In the genomic region with DNA sequence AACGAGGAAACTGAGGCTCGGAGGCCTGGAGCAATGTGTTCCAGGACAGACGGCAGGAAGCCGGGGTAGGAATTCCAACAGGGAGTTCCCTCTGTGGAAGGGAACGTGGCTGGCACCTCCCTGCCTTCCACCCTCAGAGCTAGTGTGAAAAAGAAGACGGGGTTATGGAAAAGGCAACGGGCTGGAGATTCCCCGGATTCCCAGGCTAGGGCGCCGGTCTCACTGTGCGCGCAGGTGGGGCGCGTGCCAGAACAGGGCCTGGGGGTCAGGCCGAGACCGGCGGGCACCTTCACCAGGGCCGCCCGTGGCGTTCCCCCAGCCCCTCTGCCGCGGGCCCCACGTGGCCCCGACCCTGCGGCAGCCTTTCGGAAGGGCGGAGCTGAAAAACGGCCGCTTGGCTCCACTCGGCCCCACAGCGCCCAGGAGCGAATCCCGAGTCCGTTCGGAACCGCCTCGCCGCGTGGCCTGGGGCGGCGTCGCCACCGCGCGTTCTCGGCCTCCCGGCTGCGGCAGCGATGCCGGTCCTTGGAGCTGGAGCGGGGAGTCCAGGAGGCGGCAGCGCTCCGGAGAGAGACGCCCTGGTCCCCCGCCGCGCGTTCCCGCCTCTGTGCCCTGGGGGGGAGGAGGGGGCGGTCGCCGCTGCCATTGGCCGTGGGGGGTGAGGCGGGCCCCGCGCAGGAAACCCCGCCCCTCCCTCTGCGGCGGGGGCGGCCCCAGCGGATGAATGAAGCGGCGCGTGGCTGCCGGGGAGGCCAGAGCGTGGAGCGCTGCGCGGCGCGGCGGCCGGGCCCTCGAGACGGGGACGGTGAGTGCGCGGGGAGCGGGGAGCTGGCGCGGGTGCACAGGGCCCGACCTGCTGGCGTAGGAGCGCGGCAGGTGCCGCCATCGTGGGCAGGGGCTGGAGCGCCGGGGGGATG, we compare ENCODE assay signal across 1 cellular context.
TF ChIP-seq lines count a peak whose summit lies in the region.

SLCO4A1 (plus strand) TSS at position 755 of the 917 bp plus-strand sequence. CDS start 13,952 bp downstream, outside the sequence.

TF ChIP-seq in HepG2, 621 proteins besides CTCF, POLR2A, EP300 and RAD21 (continued from another document and continues in another):
- TF ChIP-seq HNF1A (IDR thresholded peaks at IDR 0.05; ENCODE audit: low read depth) (no peak), HNF1A (CRISPR knock-in tag; IDR thresholded peaks at IDR 0.05; ENCODE audit: borderline replicate concordance) (peak; percentile 82), ZNF343 (CRISPR knock-in tag; IDR thresholded peaks at IDR 0.05) (peak; percentile 64), FOSL1 (CRISPR knock-in tag; IDR thresholded peaks at IDR 0.05; ENCODE audit: borderline replicate concordance) (no peak), ZBTB21 (CRISPR knock-in tag; IDR thresholded peaks at IDR 0.05) (no peak), ARID2 (CRISPR knock-in tag; IDR thresholded peaks at IDR 0.05; ENCODE audit: borderline replicate concordance) (peak; percentile 23), SOX13 (IDR thresholded peaks at IDR 0.05) (no peak), SOX13 (CRISPR knock-in tag; conservative IDR thresholded peaks at IDR 0.05 in 1 of 2, IDR thresholded peaks at IDR 0.05 in 1 of 2) (no peak; a peak in 2 of 4 replicates), HNRNPL (IDR thresholded peaks at IDR 0.05; ENCODE audit: low read depth, low read length) (no peak), BHLHE40 (IDR thresholded peaks at IDR 0.05; ENCODE audit: low read length) (0 out of 2 replicates have a peak, but pooled peaks have one; percentile 6), ZNF660 (CRISPR knock-in tag; IDR thresholded peaks at IDR 0.05; ENCODE audit: borderline replicate concordance, low read depth) (no peak), ZNF282 (IDR thresholded peaks at IDR 0.05; ENCODE audit: partially characterized antibody) (no peak), SP1 (IDR thresholded peaks at IDR 0.05) (no peak), SP1 (CRISPR knock-in tag; IDR thresholded peaks at IDR 0.05) (peak; percentile 69), TGIF2 (CRISPR knock-in tag; IDR thresholded peaks at IDR 0.05) (no peak), CREBL2 (CRISPR knock-in tag; IDR thresholded peaks at IDR 0.05; ENCODE audit: borderline replicate concordance) (peak; percentile 51), CHD2 (IDR thresholded peaks at IDR 0.05; ENCODE audit: low read depth, low read length) (no peak), MEIS2 (CRISPR knock-in tag; IDR thresholded peaks at IDR 0.05) (peak; percentile 76), CCAR2 (optimal IDR thresholded peaks at IDR 0.05; ENCODE audit: low read depth, low read length) (no peak), FOXA1 (IDR thresholded peaks at IDR 0.05) (no peak), FOXA1 (CRISPR knock-in tag; IDR thresholded peaks at IDR 0.05) (peak; percentile 31; the same call in 1 of the 2 replicates), ZNF333 (CRISPR knock-in tag; IDR thresholded peaks at IDR 0.05; ENCODE audit: borderline replicate concordance) (peak; percentile 92; the same call in 1 of the 2 replicates), MED13 (CRISPR knock-in tag; IDR thresholded peaks at IDR 0.05) (peak; percentile 47), EED (CRISPR knock-in tag; IDR thresholded peaks at IDR 0.05) (peak; percentile 89), ZNF580 (CRISPR knock-in tag; IDR thresholded peaks at IDR 0.05; ENCODE audit: borderline replicate concordance, low read depth) (peak; percentile 35; the same call in 1 of the 2 replicates), SIN3A (IDR thresholded peaks at IDR 0.05; ENCODE audit: borderline replicate concordance, low read depth, low read length) (peak; percentile 80; the same call in 1 of the 2 replicates), ZNF362 (CRISPR knock-in tag; IDR thresholded peaks at IDR 0.05; ENCODE audit: borderline replicate concordance) (no peak), FOSL2 (CRISPR knock-in tag; IDR thresholded peaks at IDR 0.05) (no peak; the same call in 1 of the 2 replicates), ZNF775 (CRISPR knock-in tag; IDR thresholded peaks at IDR 0.05; ENCODE audit: borderline replicate concordance) (peak; percentile 86), ZNF747 (CRISPR knock-in tag; IDR thresholded peaks at IDR 0.05; ENCODE audit: borderline replicate concordance) (peak; percentile 87), SIX4 (CRISPR knock-in tag; IDR thresholded peaks at IDR 0.05) (0 out of 2 replicates have a peak, but pooled peaks have one; percentile 10), HES4 (CRISPR knock-in tag; IDR thresholded peaks at IDR 0.05; ENCODE audit: borderline replicate concordance) (peak; percentile 75; the same call in 1 of the 2 replicates), DBP (CRISPR knock-in tag; IDR thresholded peaks at IDR 0.05; ENCODE audit: not compliant biosample characterization) (no peak), AKAP8 (CRISPR knock-in tag; IDR thresholded peaks at IDR 0.05) (peak; percentile 85), TAF1 (CRISPR knock-in tag; IDR thresholded peaks at IDR 0.05) (peak; percentile 78), ZNF256 (CRISPR knock-in tag; conservative IDR thresholded peaks at IDR 0.05) (no peak), ZNF782 (CRISPR knock-in tag; IDR thresholded peaks at IDR 0.05; ENCODE audit: borderline replicate concordance) (no peak; the same call in 1 of the 2 replicates), KDM1A (CRISPR knock-in tag; IDR thresholded peaks at IDR 0.05) (no peak), ZFP36 (IDR thresholded peaks at IDR 0.05; ENCODE audit: borderline replicate concordance, low read depth, low read length, partially characterized antibody) (no peak), ZBTB7B (CRISPR knock-in tag; IDR thresholded peaks at IDR 0.05) (peak; percentile 67; the same call in 1 of the 2 replicates)
- TF ChIP-seq, protein P1, sequence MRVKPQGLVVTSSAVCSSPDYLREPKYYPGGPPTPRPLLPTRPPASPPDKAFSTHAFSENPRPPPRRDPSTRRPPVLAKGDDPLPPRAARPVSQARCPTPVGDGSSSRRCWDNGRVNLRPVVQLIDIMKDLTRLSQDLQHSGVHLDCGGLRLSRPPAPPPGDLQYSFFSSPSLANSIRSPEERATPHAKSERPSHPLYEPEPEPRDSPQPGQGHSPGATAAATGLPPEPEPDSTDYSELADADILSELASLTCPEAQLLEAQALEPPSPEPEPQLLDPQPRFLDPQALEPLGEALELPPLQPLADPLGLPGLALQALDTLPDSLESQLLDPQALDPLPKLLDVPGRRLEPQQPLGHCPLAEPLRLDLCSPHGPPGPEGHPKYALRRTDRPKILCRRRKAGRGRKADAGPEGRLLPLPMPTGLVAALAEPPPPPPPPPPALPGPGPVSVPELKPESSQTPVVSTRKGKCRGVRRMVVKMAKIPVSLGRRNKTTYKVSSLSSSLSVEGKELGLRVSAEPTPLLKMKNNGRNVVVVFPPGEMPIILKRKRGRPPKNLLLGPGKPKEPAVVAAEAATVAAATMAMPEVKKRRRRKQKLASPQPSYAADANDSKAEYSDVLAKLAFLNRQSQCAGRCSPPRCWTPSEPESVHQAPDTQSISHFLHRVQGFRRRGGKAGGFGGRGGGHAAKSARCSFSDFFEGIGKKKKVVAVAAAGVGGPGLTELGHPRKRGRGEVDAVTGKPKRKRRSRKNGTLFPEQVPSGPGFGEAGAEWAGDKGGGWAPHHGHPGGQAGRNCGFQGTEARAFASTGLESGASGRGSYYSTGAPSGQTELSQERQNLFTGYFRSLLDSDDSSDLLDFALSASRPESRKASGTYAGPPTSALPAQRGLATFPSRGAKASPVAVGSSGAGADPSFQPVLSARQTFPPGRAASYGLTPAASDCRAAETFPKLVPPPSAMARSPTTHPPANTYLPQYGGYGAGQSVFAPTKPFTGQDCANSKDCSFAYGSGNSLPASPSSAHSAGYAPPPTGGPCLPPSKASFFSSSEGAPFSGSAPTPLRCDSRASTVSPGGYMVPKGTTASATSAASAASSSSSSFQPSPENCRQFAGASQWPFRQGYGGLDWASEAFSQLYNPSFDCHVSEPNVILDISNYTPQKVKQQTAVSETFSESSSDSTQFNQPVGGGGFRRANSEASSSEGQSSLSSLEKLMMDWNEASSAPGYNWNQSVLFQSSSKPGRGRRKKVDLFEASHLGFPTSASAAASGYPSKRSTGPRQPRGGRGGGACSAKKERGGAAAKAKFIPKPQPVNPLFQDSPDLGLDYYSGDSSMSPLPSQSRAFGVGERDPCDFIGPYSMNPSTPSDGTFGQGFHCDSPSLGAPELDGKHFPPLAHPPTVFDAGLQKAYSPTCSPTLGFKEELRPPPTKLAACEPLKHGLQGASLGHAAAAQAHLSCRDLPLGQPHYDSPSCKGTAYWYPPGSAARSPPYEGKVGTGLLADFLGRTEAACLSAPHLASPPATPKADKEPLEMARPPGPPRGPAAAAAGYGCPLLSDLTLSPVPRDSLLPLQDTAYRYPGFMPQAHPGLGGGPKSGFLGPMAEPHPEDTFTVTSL (CRISPR knock-in tag; IDR thresholded peaks at IDR 0.05; ENCODE audit: borderline replicate concordance), result no peak
- TF ChIP-seq, protein P2, sequence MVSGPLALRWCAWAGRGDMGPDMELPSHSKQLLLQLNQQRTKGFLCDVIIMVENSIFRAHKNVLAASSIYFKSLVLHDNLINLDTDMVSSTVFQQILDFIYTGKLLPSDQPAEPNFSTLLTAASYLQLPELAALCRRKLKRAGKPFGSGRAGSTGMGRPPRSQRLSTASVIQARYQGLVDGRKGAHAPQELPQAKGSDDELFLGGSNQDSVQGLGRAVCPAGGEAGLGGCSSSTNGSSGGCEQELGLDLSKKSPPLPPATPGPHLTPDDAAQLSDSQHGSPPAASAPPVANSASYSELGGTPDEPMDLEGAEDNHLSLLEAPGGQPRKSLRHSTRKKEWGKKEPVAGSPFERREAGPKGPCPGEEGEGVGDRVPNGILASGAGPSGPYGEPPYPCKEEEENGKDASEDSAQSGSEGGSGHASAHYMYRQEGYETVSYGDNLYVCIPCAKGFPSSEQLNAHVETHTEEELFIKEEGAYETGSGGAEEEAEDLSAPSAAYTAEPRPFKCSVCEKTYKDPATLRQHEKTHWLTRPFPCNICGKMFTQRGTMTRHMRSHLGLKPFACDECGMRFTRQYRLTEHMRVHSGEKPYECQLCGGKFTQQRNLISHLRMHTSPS (CRISPR knock-in tag; IDR thresholded peaks at IDR 0.05; ENCODE audit: low read depth), result no peak; the same call in 1 of the 2 replicates
- TF ChIP-seq, protein P3, sequence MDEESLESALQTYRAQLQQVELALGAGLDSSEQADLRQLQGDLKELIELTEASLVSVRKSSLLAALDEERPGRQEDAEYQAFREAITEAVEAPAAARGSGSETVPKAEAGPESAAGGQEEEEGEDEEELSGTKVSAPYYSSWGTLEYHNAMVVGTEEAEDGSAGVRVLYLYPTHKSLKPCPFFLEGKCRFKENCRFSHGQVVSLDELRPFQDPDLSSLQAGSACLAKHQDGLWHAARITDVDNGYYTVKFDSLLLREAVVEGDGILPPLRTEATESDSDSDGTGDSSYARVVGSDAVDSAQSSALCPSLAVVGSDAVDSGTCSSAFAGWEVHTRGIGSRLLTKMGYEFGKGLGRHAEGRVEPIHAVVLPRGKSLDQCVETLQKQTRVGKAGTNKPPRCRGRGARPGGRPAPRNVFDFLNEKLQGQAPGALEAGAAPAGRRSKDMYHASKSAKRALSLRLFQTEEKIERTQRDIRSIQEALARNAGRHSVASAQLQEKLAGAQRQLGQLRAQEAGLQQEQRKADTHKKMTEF (CRISPR knock-in tag; IDR thresholded peaks at IDR 0.05), result peak; percentile 82; the same call in 1 of the 2 replicates
- TF ChIP-seq, protein P4, sequence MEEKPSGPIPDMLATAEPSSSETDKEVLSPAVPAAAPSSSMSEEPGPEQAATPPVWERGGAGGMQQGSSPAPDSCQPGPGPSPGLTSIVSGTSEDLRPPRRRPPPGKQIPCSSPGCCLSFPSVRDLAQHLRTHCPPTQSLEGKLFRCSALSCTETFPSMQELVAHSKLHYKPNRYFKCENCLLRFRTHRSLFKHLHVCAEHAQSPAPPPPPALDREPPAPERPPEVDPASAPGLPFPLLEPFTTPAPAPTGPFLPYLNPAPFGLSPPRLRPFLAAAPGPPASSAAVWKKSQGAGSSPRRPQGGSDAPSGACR (CRISPR knock-in tag; IDR thresholded peaks at IDR 0.05), result 0 out of 2 replicates have a peak, but pooled peaks have one; percentile 2
